ENCODE assay signal across 11 cellular contexts in genomic region chr15:74902295-74903075, GRCh38. TPM values are rescaled to one million over a fixed set of nuclear protein-coding genes. Genes with fewer than 3 reads are reported as not detected.
DNase-seq lines count a peak whose midpoint lies in the region; ATAC-seq, FAIRE-seq and TF ChIP-seq lines count a peak whose summit lies in the region.
"Had no signal": no experiment of that assay in that cellular context is flagged by ENCODE, and none has a peak within 500 bp of the region (broad histone marks: within the 10 kb centered on the region; RNA-seq: fewer than 3 reads in every experiment).

No MANE protein-coding gene starts in this region.

- DNase-seq in activated CD8-positive, alpha-beta T cell treated with anti-CD3 and anti-CD28 coated beads, Interleukin-2, amount 10 ng/mL, durations not matched to agents 7 days and 5 days: no peak
- DNase-seq in activated CD8-positive, alpha-beta T cell treated with anti-CD3 and anti-CD28 coated beads for 36 hours: no peak
- no peak for DNase-seq in IMR-90
- DNase-seq in astrocyte (ENCODE audit: low read depth): no peak
- DNase-seq in suprapubic skin (ENCODE audit: low spot score in 2 of 2): no peak
- DNase-seq in DMS 273 (lab: John Stamatoyannopoulos, UW; ENCODE audit: unreplicated experiment): no peak
- DNase-seq in gastrocnemius medialis: no peak
- DNase-seq in epidermal melanocyte (ENCODE audit: insufficient read length, low spot score): no peak
- DNase-seq: NCI-H1105 had no signal

- peaks cover 13% of the 10 kb centered on the region for H3K4me1 ChIP-seq in IMR-90 (ENCODE audit: control insufficient read depth, insufficient read depth, low read length)
- peaks cover 19% of the 10 kb centered on the region for H3K4me1 ChIP-seq in astrocyte (ENCODE audit: insufficient read depth, low read length)
- H3K4me1 ChIP-seq in suprapubic skin: peaks cover 27% of the 10 kb centered on the region
- H3K4me1 ChIP-seq in gastrocnemius medialis: peaks cover 16 to 27% of the 10 kb centered on the region in 2 donors

- peaks cover 34 to 70% of the 10 kb centered on the region in 2 experiments for H3K79me1 ChIP-seq in IMR-90 (ENCODE audit: low read depth in 1 of 2, low read length in 2 of 2)

- no peak overlapping the region for H3K4ac ChIP-seq in IMR-90 (ENCODE audit: low read depth, low read length)

- H4K91ac ChIP-seq in IMR-90 (ENCODE audit: insufficient read depth, low read depth, low read length): no peak overlapping the region

- H3K4me1 Mint-ChIP-seq in activated CD8-positive, alpha-beta T cell treated with anti-CD3 and anti-CD28 coated beads, Interleukin-2, amount 10 ng/mL, durations not matched to agents 7 days and 5 days (ENCODE audit: low read depth): peaks cover 53% of the 10 kb centered on the region
- peaks cover 23% of the 10 kb centered on the region for H3K4me1 Mint-ChIP-seq in activated CD8-positive, alpha-beta T cell treated with anti-CD3 and anti-CD28 coated beads for 36 hours (ENCODE audit: low read depth)
- H3K4me1 Mint-ChIP-seq in astrocyte (ENCODE audit: low read depth, unreplicated experiment): peaks cover 22% of the 10 kb centered on the region

- no peak overlapping the region for H3K14ac ChIP-seq in IMR-90 (replicated peaks; ENCODE audit: low read depth, low read length)

- peaks cover 7% of the 10 kb centered on the region for H3K9me1 ChIP-seq in IMR-90 (ENCODE audit: insufficient read depth, low read length)

- dilution Hi-C loops in IMR-90 (cut with HindIII; ENCODE audit: low sequenced_read_pairs, unreplicated experiment): no loop called here

- no peaks in the 10 kb centered on the region for H3K27me3 Mint-ChIP-seq in activated CD8-positive, alpha-beta T cell treated with anti-CD3 and anti-CD28 coated beads, Interleukin-2, amount 10 ng/mL, durations not matched to agents 7 days and 5 days (ENCODE audit: low read depth)
- no peaks in the 10 kb centered on the region for H3K27me3 Mint-ChIP-seq in activated CD8-positive, alpha-beta T cell treated with anti-CD3 and anti-CD28 coated beads for 36 hours
- no peaks in the 10 kb centered on the region for H3K27me3 Mint-ChIP-seq in astrocyte (ENCODE audit: low read depth, unreplicated experiment)

- H2AK5ac ChIP-seq in IMR-90 (ENCODE audit: low read depth, low read length): no peak overlapping the region

- TF ChIP-seq EP300 in suprapubic skin (IDR thresholded peaks at IDR 0.05): no peak

- no peak overlapping the region for H4K5ac ChIP-seq in IMR-90 (ENCODE audit: low read depth, low read length)

- H3K9me3 ChIP-seq in IMR-90 (ENCODE audit: control insufficient read depth, insufficient read depth, low read length): no peaks in the 10 kb centered on the region
- H3K9me3 ChIP-seq in astrocyte (ENCODE audit: insufficient read depth, low read depth, low read length): no peaks in the 10 kb centered on the region
- H3K9me3 ChIP-seq in suprapubic skin: no peaks in the 10 kb centered on the region
- H3K9me3 ChIP-seq in gastrocnemius medialis: no peaks in the 10 kb centered on the region
- H3K9me3 ChIP-seq: ovary had no signal

- peaks cover 57% of the 10 kb centered on the region for H3K36me3 Mint-ChIP-seq in activated CD8-positive, alpha-beta T cell treated with anti-CD3 and anti-CD28 coated beads, Interleukin-2, amount 10 ng/mL, durations not matched to agents 7 days and 5 days (ENCODE audit: low read depth)
- H3K36me3 Mint-ChIP-seq in activated CD8-positive, alpha-beta T cell treated with anti-CD3 and anti-CD28 coated beads for 36 hours (ENCODE audit: low read depth): peaks cover 21% of the 10 kb centered on the region
- H3K36me3 Mint-ChIP-seq in astrocyte (ENCODE audit: low read depth, unreplicated experiment): peaks cover 26% of the 10 kb centered on the region

- H2BK5ac ChIP-seq in IMR-90 (ENCODE audit: low read depth, low read length, poor library complexity, severe bottlenecking): no peak overlapping the region

- H3K79me2 ChIP-seq in astrocyte (ENCODE audit: insufficient read depth, low read length): peaks cover 24% of the 10 kb centered on the region

- no peaks in the 10 kb centered on the region for H3K9me3 Mint-ChIP-seq in activated CD8-positive, alpha-beta T cell treated with anti-CD3 and anti-CD28 coated beads, Interleukin-2, amount 10 ng/mL, durations not matched to agents 7 days and 5 days (ENCODE audit: insufficient read depth)
- H3K9me3 Mint-ChIP-seq in activated CD8-positive, alpha-beta T cell treated with anti-CD3 and anti-CD28 coated beads for 36 hours: no peaks in the 10 kb centered on the region
- no peaks in the 10 kb centered on the region for H3K9me3 Mint-ChIP-seq in astrocyte (ENCODE audit: unreplicated experiment)

- H3K9ac ChIP-seq in IMR-90 (ENCODE audit: low read depth, low read length) (no peak overlapping the region), astrocyte (ENCODE audit: low read length) (no peak overlapping the region)
- H3K9ac ChIP-seq: KMS-11 had no signal

- POLR2A ChIA-PET in activated CD8-positive, alpha-beta T cell treated with anti-CD3 and anti-CD28 coated beads, Interleukin-2, amount 10 ng/mL, durations not matched to agents 7 days and 5 days (lab: Charles Lee): interaction anchor here (0.6 to 3.1 kb wide), 9 partner anchors 9 to 169 kb away, joined by 3 to 18 read pairs (median 5); partner anchors contain the start of genes MPI and ULK3
- POLR2A ChIA-PET in activated CD8-positive, alpha-beta T cell treated with anti-CD3 and anti-CD28 coated beads for 36 hours (lab: Charles Lee): interaction anchor here (0.5 to 4.3 kb wide), 11 partner anchors 9 to 304 kb away, joined by 3 to 19 read pairs (median 4); partner anchors contain the start of gene MPI
- POLR2A ChIA-PET in IMR-90 (lab: Charles Lee; ENCODE audit: unreplicated experiment): no interaction called here

- H3K36me3 ChIP-seq in IMR-90 (ENCODE audit: control insufficient read depth, insufficient read depth, low read length) (peaks cover 46% of the 10 kb centered on the region), astrocyte (ENCODE audit: insufficient read depth, low read length) (peaks cover 38% of the 10 kb centered on the region), suprapubic skin (peaks cover 63% of the 10 kb centered on the region), gastrocnemius medialis (peaks cover 0 to 70% of the 10 kb centered on the region in 2 donors)
- H3K36me3 ChIP-seq: ovary had no signal

- TF ChIP-seq CTCF in activated CD8-positive, alpha-beta T cell treated with anti-CD3 and anti-CD28 coated beads for 36 hours (IDR thresholded peaks at IDR 0.05): no peak
- no peak for TF ChIP-seq CTCF in IMR-90 (conservative IDR thresholded peaks at IDR 0.05; ENCODE audit: low read depth, low read length)
- no peak for TF ChIP-seq CTCF in astrocyte (IDR thresholded peaks at IDR 0.05; ENCODE audit: insufficient read depth, low read depth, low read length)
- TF ChIP-seq CTCF in suprapubic skin (IDR thresholded peaks at IDR 0.05): no peak
- no peak for TF ChIP-seq CTCF in gastrocnemius medialis (IDR thresholded peaks at IDR 0.05 in 4 of 5, conservative IDR thresholded peaks at IDR 0.05 in 1 of 5)

- ATAC-seq in activated CD8-positive, alpha-beta T cell treated with anti-CD3 and anti-CD28 coated beads, Interleukin-2, amount 10 ng/mL, durations not matched to agents 7 days and 5 days: no peak
- ATAC-seq in activated CD8-positive, alpha-beta T cell treated with anti-CD3 and anti-CD28 coated beads for 36 hours: no peak
- no peak for ATAC-seq in IMR-90 (ENCODE audit: low read depth)
- no peak for ATAC-seq in gastrocnemius medialis

- peaks cover 13% of the 10 kb centered on the region for H4K20me1 ChIP-seq in IMR-90 (ENCODE audit: insufficient read depth, low read length)
- peaks cover 46% of the 10 kb centered on the region for H4K20me1 ChIP-seq in astrocyte (ENCODE audit: insufficient read depth, low read length)

- H3K4me3 Mint-ChIP-seq in activated CD8-positive, alpha-beta T cell treated with anti-CD3 and anti-CD28 coated beads, Interleukin-2, amount 10 ng/mL, durations not matched to agents 7 days and 5 days: no peak overlapping the region
- H3K4me3 Mint-ChIP-seq in activated CD8-positive, alpha-beta T cell treated with anti-CD3 and anti-CD28 coated beads for 36 hours: no peak overlapping the region
- H3K4me3 Mint-ChIP-seq in astrocyte (ENCODE audit: unreplicated experiment): peak overlapping the region; percentile 28

- H2AFZ ChIP-seq in IMR-90 (replicated peaks; ENCODE audit: low read length, poor library complexity) (no peak overlapping the region), astrocyte (ENCODE audit: low read depth, low read length) (no peak overlapping the region)

- no TSS peak for BruUV-seq in IMR-90 (replicated peaks; lab: Mats Ljungman, UMichigan)

- in situ Hi-C loops in IMR-90 (cut with MboI; ENCODE audit: low sequenced_read_pairs): no loop called here
- in situ Hi-C loops in gastrocnemius medialis (cut with MboI; ENCODE audit: low sequenced_read_pairs in 4 of 4): no loop called here

- H3K27me3 ChIP-seq in IMR-90 (ENCODE audit: control insufficient read depth, insufficient read depth, low read length) (no peaks in the 10 kb centered on the region), astrocyte (ENCODE audit: insufficient read depth, low read length) (no peaks in the 10 kb centered on the region), suprapubic skin (no peaks in the 10 kb centered on the region), gastrocnemius medialis (no peaks in the 10 kb centered on the region)
- H3K27me3 ChIP-seq: ovary had no signal

- H2BK15ac ChIP-seq in IMR-90 (ENCODE audit: low read depth, low read length): no peak overlapping the region

- peak overlapping the region; percentile 48 for H2AK9ac ChIP-seq in IMR-90 (replicated peaks; ENCODE audit: low read depth, low read length, poor library complexity)

- 100% methylated on average over 1 of the region's 4 CpGs; no CpG with 5 or more reads in 1 of the 2 experiments for WGBS in IMR-90 (ENCODE audit: extremely low coverage in 2 of 2, insufficient read length in 1 of 2), 2 experiments
- 87% methylated on average over 4 of the region's 4 CpGs for WGBS in suprapubic skin

- CTCF ChIA-PET in activated CD8-positive, alpha-beta T cell treated with anti-CD3 and anti-CD28 coated beads, Interleukin-2, amount 10 ng/mL, durations not matched to agents 7 days and 5 days (lab: Charles Lee): interaction anchor here (0.6 to 7.9 kb wide), 53 partner anchors 10 to 531 kb away, joined by 3 to 103 read pairs (median 6); partner anchors contain the start of genes CPLX3, MPI, RPP25 and SCAMP2
- CTCF ChIA-PET in activated CD8-positive, alpha-beta T cell treated with anti-CD3 and anti-CD28 coated beads for 36 hours (lab: Charles Lee): interaction anchor here (0.6 to 4.1 kb wide), 61 partner anchors 8 to 659 kb away, joined by 3 to 79 read pairs (median 5); partner anchors contain the start of genes COX5A, LMAN1L, MPI and RPP25
- CTCF ChIA-PET in IMR-90 (lab: Yijun Ruan, JAX): interaction anchor here (0.6 to 1.7 kb wide), 14 partner anchors 13 to 144 kb away, joined by 3 to 7 read pairs (median 4); partner anchors contain the start of genes COX5A, MPI and ULK3

- H4K8ac ChIP-seq in IMR-90 (ENCODE audit: low read depth in 2 of 2, low read length in 2 of 2): no peak overlapping the region

- no peak overlapping the region for H3K4me3 ChIP-seq in IMR-90 (ENCODE audit: insufficient read depth, low read depth, low read length)
- no peak overlapping the region for H3K4me3 ChIP-seq in astrocyte (ENCODE audit: insufficient read depth, low read depth, low read length)
- H3K4me3 ChIP-seq in suprapubic skin: no peak overlapping the region
- H3K4me3 ChIP-seq in gastrocnemius medialis: no peak overlapping the region
- H3K4me3 ChIP-seq: ovary had no signal

- intact Hi-C loops in activated CD8-positive, alpha-beta T cell treated with anti-CD3 and anti-CD28 coated beads for 36 hours (cut with micrococcal nuclease): no loop called here
- intact Hi-C loops in IMR-90 (cut with micrococcal nuclease) (loop anchor here (1.0 kb wide), 1 partner anchor 12 kb away; the partner anchor contains the start of gene MPI), gastrocnemius medialis (cut with DNase I; ENCODE audit: low total_unique reads) (no loop called here)

- no peak overlapping the region for H3K4me2 ChIP-seq in IMR-90 (ENCODE audit: low read depth, low read length)
- H3K4me2 ChIP-seq in astrocyte (ENCODE audit: low read length): no peak overlapping the region
- H3K4me2 ChIP-seq: KMS-11 had no signal

- no peak for FAIRE-seq in astrocyte (lab: Jason Lieb, UNC)

- H2BK20ac ChIP-seq in IMR-90 (ENCODE audit: low read depth, low read length): no peak overlapping the region

- H3K27ac ChIP-seq in IMR-90 (ENCODE audit: insufficient read depth, low read length): no peak overlapping the region
- H3K27ac ChIP-seq in astrocyte (ENCODE audit: low read depth, low read length): no peak overlapping the region
- peak overlapping the region; percentile 5 for H3K27ac ChIP-seq in suprapubic skin
- H3K27ac ChIP-seq in gastrocnemius medialis: no peak overlapping the region
- H3K27ac ChIP-seq: KMS-11, ovary had no signal

- no peak overlapping the region for H3K18ac ChIP-seq in IMR-90 (ENCODE audit: low read depth, low read length)

- H3K23ac ChIP-seq in IMR-90 (ENCODE audit: low read depth, low read length): no peak overlapping the region

- no peak for TF ChIP-seq RAD21 in IMR-90 (IDR thresholded peaks at IDR 0.05; ENCODE audit: low read length)

- TF ChIP-seq POLR2A in IMR-90 (IDR thresholded peaks at IDR 0.05; ENCODE audit: low read depth, low read length) (no peak), suprapubic skin (IDR thresholded peaks at IDR 0.05) (no peak), gastrocnemius medialis (IDR thresholded peaks at IDR 0.05) (no peak)

- H3K27ac Mint-ChIP-seq in activated CD8-positive, alpha-beta T cell treated with anti-CD3 and anti-CD28 coated beads, Interleukin-2, amount 10 ng/mL, durations not matched to agents 7 days and 5 days: peak overlapping the region; percentile 37
- H3K27ac Mint-ChIP-seq in activated CD8-positive, alpha-beta T cell treated with anti-CD3 and anti-CD28 coated beads for 36 hours: no peak overlapping the region
- no peak overlapping the region for H3K27ac Mint-ChIP-seq in astrocyte (ENCODE audit: unreplicated experiment)

- no peak overlapping the region for H2BK120ac ChIP-seq in IMR-90 (ENCODE audit: low read depth, low read length)

- no peak overlapping the region for H3K56ac ChIP-seq in IMR-90 (ENCODE audit: extremely low read depth, insufficient read depth, low read length)

RNA-seq across cellular contexts. Expression of gene FAM219B, which starts 4.2 kb away (rescaled TPM):
- 10 to 100 TPM; 61.3 to 72.5 TPM for total RNA-seq in activated CD8-positive, alpha-beta T cell treated with anti-CD3 and anti-CD28 coated beads, Interleukin-2, amount 10 ng/mL, durations not matched to agents 7 days and 5 days
- total RNA-seq in activated CD8-positive, alpha-beta T cell treated with anti-CD3 and anti-CD28 coated beads for 36 hours: 10 to 100 TPM; 36.5 to 44.7 TPM
- total RNA-seq in IMR-90 (2012; rRNA removed): 20.3 and 24.9 TPM in 2 replicates
- polyA plus RNA-seq in IMR-90 (2012; rRNA removed): 40.8 and 48.7 TPM in 2 replicates
- 20.9 and 24.3 TPM in 2 replicates for polyA plus RNA-seq in IMR-90 (2012; cell fraction: cytosol; rRNA removed)
- 154 and 222 TPM in 2 replicates for polyA plus RNA-seq in IMR-90 (2012; cell fraction: nucleus; rRNA removed; ENCODE audit: low replicate concordance)
- 86.4 and 97.1 TPM in 2 replicates for total RNA-seq in astrocyte
- 10 to 100 TPM; 49.4 to 96.2 (median 68.0) TPM for total RNA-seq in suprapubic skin
- 10 to 100 TPM; 28.2 to 32.9 (median 31.2) TPM for total RNA-seq in gastrocnemius medialis

RNA-seq across cellular contexts. Expression of gene MPI, which starts 12.6 kb away (rescaled TPM):
- 10 to 100 TPM; 55.7 to 56.7 TPM for total RNA-seq in activated CD8-positive, alpha-beta T cell treated with anti-CD3 and anti-CD28 coated beads, Interleukin-2, amount 10 ng/mL, durations not matched to agents 7 days and 5 days
- total RNA-seq in activated CD8-positive, alpha-beta T cell treated with anti-CD3 and anti-CD28 coated beads for 36 hours: 10 to 100 TPM; 67.1 to 74.3 TPM
- total RNA-seq in IMR-90 (2012; rRNA removed): 61.4 and 91.8 TPM in 2 replicates
- 80.1 and 81.1 TPM in 2 replicates for polyA plus RNA-seq in IMR-90 (2012; rRNA removed)
- 68.1 and 94.5 TPM in 2 replicates for polyA plus RNA-seq in IMR-90 (2012; cell fraction: cytosol; rRNA removed)
- polyA plus RNA-seq in IMR-90 (2012; cell fraction: nucleus; rRNA removed; ENCODE audit: low replicate concordance): 73.5 and 116 TPM in 2 replicates
- 25.9 and 29.2 TPM in 2 replicates for total RNA-seq in astrocyte
- total RNA-seq in suprapubic skin: 10 to 100 TPM; 17.1 to 59.2 (median 41.4) TPM
- 100 to 1,000 TPM in 2 of 4 donors, 10 to 100 TPM in 2; 66.7 to 129 (median 98.5) TPM for total RNA-seq in gastrocnemius medialis

RNA-seq across cellular contexts. Expression of gene SCAMP2, which starts 29.3 kb away (rescaled TPM):
- 100 to 1,000 TPM in 1 of 2 experiments, 10 to 100 TPM in 1; 96.9 to 105 TPM for total RNA-seq in activated CD8-positive, alpha-beta T cell treated with anti-CD3 and anti-CD28 coated beads, Interleukin-2, amount 10 ng/mL, durations not matched to agents 7 days and 5 days
- total RNA-seq in activated CD8-positive, alpha-beta T cell treated with anti-CD3 and anti-CD28 coated beads for 36 hours: 10 to 100 TPM; 57.8 to 58.9 TPM
- 23.3 and 25.8 TPM in 2 replicates for total RNA-seq in IMR-90 (2012; rRNA removed)
- 108 and 111 TPM in 2 replicates for polyA plus RNA-seq in IMR-90 (2012; rRNA removed)
- 47.2 and 71.4 TPM in 2 replicates for polyA plus RNA-seq in IMR-90 (2012; cell fraction: cytosol; rRNA removed)
- polyA plus RNA-seq in IMR-90 (2012; cell fraction: nucleus; rRNA removed; ENCODE audit: low replicate concordance): 52.8 and 64.1 TPM in 2 replicates
- 56.4 and 58.7 TPM in 2 replicates for total RNA-seq in astrocyte
- total RNA-seq in suprapubic skin: 100 to 1,000 TPM in 2 of 4 donors, 10 to 100 TPM in 2; 82.7 to 120 (median 102) TPM
- 100 to 1,000 TPM in 1 of 4 donors, 10 to 100 TPM in 3; 46.3 to 122 (median 74.3) TPM for total RNA-seq in gastrocnemius medialis

RNA-seq across cellular contexts. Expression of gene COX5A, which starts 35.4 kb away (rescaled TPM):
- 100 to 1,000 TPM; 305 to 313 TPM for total RNA-seq in activated CD8-positive, alpha-beta T cell treated with anti-CD3 and anti-CD28 coated beads, Interleukin-2, amount 10 ng/mL, durations not matched to agents 7 days and 5 days
- total RNA-seq in activated CD8-positive, alpha-beta T cell treated with anti-CD3 and anti-CD28 coated beads for 36 hours: 100 to 1,000 TPM; 342 TPM
- 24.7 and 39.8 TPM in 2 replicates for total RNA-seq in IMR-90 (2012; rRNA removed)
- polyA plus RNA-seq in IMR-90 (2012; rRNA removed): 135 and 141 TPM in 2 replicates
- polyA plus RNA-seq in IMR-90 (2012; cell fraction: cytosol; rRNA removed): 167 and 235 TPM in 2 replicates
- 76.5 and 78.8 TPM in 2 replicates for polyA plus RNA-seq in IMR-90 (2012; cell fraction: nucleus; rRNA removed; ENCODE audit: low replicate concordance)
- total RNA-seq in astrocyte: 192 and 207 TPM in 2 replicates
- total RNA-seq in suprapubic skin: 100 to 1,000 TPM; 114 to 130 (median 122) TPM
- total RNA-seq in gastrocnemius medialis: 100 to 1,000 TPM; 425 to 558 (median 512) TPM

RNA-seq across cellular contexts. Expression of gene RPP25, which starts 54.1 kb away (rescaled TPM):
- total RNA-seq in activated CD8-positive, alpha-beta T cell treated with anti-CD3 and anti-CD28 coated beads, Interleukin-2, amount 10 ng/mL, durations not matched to agents 7 days and 5 days: 1 to 10 TPM; 6.5 to 7.2 TPM
- 1 to 10 TPM; 7.0 to 7.2 TPM for total RNA-seq in activated CD8-positive, alpha-beta T cell treated with anti-CD3 and anti-CD28 coated beads for 36 hours
- total RNA-seq in IMR-90 (2012; rRNA removed) (under 0.01 and 0.18 TPM in 2 replicates), astrocyte (4.1 and 4.7 TPM in 2 replicates), suprapubic skin (1 to 10 TPM; 3.5 to 7.8 (median 6.1) TPM), gastrocnemius medialis (1 to 10 TPM; 1.0 to 5.1 (median 1.9) TPM)
- polyA plus RNA-seq in IMR-90 (2012; rRNA removed): 0.36 and 0.38 TPM in 2 replicates
- polyA plus RNA-seq in IMR-90 (2012; cell fraction: cytosol; rRNA removed): 0.47 and 0.49 TPM in 2 replicates
- polyA plus RNA-seq in IMR-90 (2012; cell fraction: nucleus; rRNA removed; ENCODE audit: low replicate concordance): 0.19 and 0.23 TPM in 2 replicates
